Comparison of ENCODE assay signal across 1 cellular context in the genomic region with DNA sequence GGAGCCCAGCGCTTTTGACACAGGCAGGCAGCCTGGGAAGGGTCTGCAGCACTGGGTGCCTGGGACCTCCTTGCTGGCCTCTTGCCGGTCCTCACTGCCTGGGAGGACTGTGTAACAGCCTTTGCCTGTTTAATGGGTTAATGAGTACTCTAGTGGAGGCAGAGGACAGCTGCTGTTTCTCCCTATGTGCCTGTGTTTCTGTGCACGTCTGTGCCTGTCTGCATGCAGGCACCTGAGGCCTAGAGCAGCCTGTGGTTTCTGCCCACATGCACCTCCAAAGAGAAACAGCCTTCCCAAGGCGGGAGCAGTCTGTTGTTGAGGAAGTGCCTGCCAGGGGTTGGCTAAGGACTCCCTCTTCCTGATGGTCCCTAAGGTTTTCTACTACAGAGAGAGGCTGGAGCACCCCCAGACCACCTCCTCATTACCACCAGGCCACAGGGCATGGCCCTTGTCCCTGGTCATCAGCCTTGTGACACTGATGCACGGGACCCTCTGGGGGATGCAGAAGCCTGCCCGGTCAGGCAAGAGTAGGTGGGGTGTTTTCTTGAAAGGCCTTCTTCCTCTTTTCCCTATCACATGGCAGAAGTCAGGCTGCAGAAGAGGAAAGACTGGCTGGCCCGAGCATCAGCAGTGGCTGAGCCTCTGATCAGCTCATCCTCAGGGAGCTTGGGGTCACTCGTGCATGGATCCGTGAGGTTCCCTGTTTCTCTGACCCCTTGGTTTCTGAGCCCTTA.
TF ChIP-seq lines count a peak whose summit lies in the region.

No MANE protein-coding gene starts in this region.

TF ChIP-seq in HepG2, 621 proteins besides CTCF, POLR2A, EP300 and RAD21 (continued from another document and continues in another):
- TF ChIP-seq ZC3H13 (CRISPR knock-in tag; IDR thresholded peaks at IDR 0.05) (no peak), SRSF4 (IDR thresholded peaks at IDR 0.05; ENCODE audit: low read depth, low read length, poor library complexity, severe bottlenecking) (no peak), TMF1 (CRISPR knock-in tag; IDR thresholded peaks at IDR 0.05; ENCODE audit: low read depth) (0 out of 2 replicates have a peak, but pooled peaks have one; percentile 43), NRL (CRISPR knock-in tag; IDR thresholded peaks at IDR 0.05; ENCODE audit: borderline replicate concordance) (peak; percentile 37; the same call in 1 of the 2 replicates), ZFAT (CRISPR knock-in tag; conservative IDR thresholded peaks at IDR 0.05) (no peak), ZBTB38 (CRISPR knock-in tag; IDR thresholded peaks at IDR 0.05) (peak; percentile 56; the same call in 1 of the 2 replicates), ZNF382 (CRISPR knock-in tag; IDR thresholded peaks at IDR 0.05; ENCODE audit: borderline replicate concordance) (no peak), SUZ12 (IDR thresholded peaks at IDR 0.05; ENCODE audit: low read depth, low read length) (no peak), ZNF124 (CRISPR knock-in tag; IDR thresholded peaks at IDR 0.05) (0 out of 2 replicates have a peak, but pooled peaks have one; percentile 38), PHF8 (CRISPR knock-in tag; IDR thresholded peaks at IDR 0.05) (0 out of 2 replicates have a peak, but pooled peaks have one; percentile 3), SOX5 (CRISPR knock-in tag; IDR thresholded peaks at IDR 0.05; ENCODE audit: borderline replicate concordance) (no peak), MEIS1 (CRISPR knock-in tag; IDR thresholded peaks at IDR 0.05; ENCODE audit: borderline replicate concordance) (no peak), ZNF251 (CRISPR knock-in tag; IDR thresholded peaks at IDR 0.05) (no peak), ZNF501 (CRISPR knock-in tag; IDR thresholded peaks at IDR 0.05) (peak; percentile 5; the same call in 1 of the 2 replicates), ZNF263 (CRISPR knock-in tag; IDR thresholded peaks at IDR 0.05) (peak; percentile 68), ZNF572 (CRISPR knock-in tag; IDR thresholded peaks at IDR 0.05) (no peak), ZNF558 (CRISPR knock-in tag; IDR thresholded peaks at IDR 0.05; ENCODE audit: borderline replicate concordance) (no peak), ZNF598 (CRISPR knock-in tag; IDR thresholded peaks at IDR 0.05; ENCODE audit: borderline replicate concordance) (peak; percentile 61; the same call in 1 of the 2 replicates), ZNF652 (CRISPR knock-in tag; IDR thresholded peaks at IDR 0.05; ENCODE audit: borderline replicate concordance, low read depth) (peak; percentile 88), ZFY (CRISPR knock-in tag; IDR thresholded peaks at IDR 0.05) (peak; percentile 48), ZNF121 (CRISPR knock-in tag; IDR thresholded peaks at IDR 0.05) (no peak), ZZZ3 (CRISPR knock-in tag; IDR thresholded peaks at IDR 0.05; ENCODE audit: borderline replicate concordance) (no peak), ZBTB7B (CRISPR knock-in tag; IDR thresholded peaks at IDR 0.05) (no peak)
- TF ChIP-seq, protein P1, sequence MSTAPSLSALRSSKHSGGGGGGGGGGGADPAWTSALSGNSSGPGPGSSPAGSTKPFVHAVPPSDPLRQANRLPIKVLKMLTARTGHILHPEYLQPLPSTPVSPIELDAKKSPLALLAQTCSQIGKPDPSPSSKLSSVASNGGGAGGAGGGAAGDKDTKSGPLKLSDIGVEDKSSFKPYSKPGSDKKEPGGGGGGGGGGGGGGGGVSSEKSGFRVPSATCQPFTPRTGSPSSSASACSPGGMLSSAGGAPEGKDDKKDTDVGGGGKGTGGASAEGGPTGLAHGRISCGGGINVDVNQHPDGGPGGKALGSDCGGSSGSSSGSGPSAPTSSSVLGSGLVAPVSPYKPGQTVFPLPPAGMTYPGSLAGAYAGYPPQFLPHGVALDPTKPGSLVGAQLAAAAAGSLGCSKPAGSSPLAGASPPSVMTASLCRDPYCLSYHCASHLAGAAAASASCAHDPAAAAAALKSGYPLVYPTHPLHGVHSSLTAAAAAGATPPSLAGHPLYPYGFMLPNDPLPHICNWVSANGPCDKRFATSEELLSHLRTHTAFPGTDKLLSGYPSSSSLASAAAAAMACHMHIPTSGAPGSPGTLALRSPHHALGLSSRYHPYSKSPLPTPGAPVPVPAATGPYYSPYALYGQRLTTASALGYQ (CRISPR knock-in tag; IDR thresholded peaks at IDR 0.05) = no peak
- TF ChIP-seq, protein P2, sequence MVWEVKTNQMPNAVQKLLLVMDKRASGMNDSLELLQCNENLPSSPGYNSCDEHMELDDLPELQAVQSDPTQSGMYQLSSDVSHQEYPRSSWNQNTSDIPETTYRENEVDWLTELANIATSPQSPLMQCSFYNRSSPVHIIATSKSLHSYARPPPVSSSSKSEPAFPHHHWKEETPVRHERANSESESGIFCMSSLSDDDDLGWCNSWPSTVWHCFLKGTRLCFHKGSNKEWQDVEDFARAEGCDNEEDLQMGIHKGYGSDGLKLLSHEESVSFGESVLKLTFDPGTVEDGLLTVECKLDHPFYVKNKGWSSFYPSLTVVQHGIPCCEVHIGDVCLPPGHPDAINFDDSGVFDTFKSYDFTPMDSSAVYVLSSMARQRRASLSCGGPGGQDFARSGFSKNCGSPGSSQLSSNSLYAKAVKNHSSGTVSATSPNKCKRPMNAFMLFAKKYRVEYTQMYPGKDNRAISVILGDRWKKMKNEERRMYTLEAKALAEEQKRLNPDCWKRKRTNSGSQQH (CRISPR knock-in tag; IDR thresholded peaks at IDR 0.05; ENCODE audit: low read depth) = 0 out of 2 replicates have a peak, but pooled peaks have one; percentile 25
- TF ChIP-seq, protein P3, sequence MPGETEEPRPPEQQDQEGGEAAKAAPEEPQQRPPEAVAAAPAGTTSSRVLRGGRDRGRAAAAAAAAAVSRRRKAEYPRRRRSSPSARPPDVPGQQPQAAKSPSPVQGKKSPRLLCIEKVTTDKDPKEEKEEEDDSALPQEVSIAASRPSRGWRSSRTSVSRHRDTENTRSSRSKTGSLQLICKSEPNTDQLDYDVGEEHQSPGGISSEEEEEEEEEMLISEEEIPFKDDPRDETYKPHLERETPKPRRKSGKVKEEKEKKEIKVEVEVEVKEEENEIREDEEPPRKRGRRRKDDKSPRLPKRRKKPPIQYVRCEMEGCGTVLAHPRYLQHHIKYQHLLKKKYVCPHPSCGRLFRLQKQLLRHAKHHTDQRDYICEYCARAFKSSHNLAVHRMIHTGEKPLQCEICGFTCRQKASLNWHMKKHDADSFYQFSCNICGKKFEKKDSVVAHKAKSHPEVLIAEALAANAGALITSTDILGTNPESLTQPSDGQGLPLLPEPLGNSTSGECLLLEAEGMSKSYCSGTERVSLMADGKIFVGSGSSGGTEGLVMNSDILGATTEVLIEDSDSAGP (CRISPR knock-in tag; IDR thresholded peaks at IDR 0.05; ENCODE audit: borderline replicate concordance) = 0 out of 2 replicates have a peak, but pooled peaks have one; percentile 0
- TF ChIP-seq, protein P4, sequence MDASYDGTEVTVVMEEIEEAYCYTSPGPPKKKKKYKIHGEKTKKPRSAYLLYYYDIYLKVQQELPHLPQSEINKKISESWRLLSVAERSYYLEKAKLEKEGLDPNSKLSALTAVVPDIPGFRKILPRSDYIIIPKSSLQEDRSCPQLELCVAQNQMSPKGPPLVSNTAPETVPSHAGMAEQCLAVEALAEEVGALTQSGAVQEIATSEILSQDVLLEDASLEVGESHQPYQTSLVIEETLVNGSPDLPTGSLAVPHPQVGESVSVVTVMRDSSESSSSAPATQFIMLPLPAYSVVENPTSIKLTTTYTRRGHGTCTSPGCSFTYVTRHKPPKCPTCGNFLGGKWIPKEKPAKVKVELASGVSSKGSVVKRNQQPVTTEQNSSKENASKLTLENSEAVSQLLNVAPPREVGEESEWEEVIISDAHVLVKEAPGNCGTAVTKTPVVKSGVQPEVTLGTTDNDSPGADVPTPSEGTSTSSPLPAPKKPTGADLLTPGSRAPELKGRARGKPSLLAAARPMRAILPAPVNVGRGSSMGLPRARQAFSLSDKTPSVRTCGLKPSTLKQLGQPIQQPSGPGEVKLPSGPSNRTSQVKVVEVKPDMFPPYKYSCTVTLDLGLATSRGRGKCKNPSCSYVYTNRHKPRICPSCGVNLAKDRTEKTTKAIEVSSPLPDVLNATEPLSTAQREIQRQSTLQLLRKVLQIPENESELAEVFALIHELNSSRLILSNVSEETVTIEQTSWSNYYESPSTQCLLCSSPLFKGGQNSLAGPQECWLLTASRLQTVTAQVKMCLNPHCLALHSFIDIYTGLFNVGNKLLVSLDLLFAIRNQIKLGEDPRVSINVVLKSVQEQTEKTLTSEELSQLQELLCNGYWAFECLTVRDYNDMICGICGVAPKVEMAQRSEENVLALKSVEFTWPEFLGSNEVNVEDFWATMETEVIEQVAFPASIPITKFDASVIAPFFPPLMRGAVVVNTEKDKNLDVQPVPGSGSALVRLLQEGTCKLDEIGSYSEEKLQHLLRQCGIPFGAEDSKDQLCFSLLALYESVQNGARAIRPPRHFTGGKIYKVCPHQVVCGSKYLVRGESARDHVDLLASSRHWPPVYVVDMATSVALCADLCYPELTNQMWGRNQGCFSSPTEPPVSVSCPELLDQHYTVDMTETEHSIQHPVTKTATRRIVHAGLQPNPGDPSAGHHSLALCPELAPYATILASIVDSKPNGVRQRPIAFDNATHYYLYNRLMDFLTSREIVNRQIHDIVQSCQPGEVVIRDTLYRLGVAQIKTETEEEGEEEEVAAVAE (CRISPR knock-in tag; IDR thresholded peaks at IDR 0.05; ENCODE audit: borderline replicate concordance) = no peak
- TF ChIP-seq, protein P5, sequence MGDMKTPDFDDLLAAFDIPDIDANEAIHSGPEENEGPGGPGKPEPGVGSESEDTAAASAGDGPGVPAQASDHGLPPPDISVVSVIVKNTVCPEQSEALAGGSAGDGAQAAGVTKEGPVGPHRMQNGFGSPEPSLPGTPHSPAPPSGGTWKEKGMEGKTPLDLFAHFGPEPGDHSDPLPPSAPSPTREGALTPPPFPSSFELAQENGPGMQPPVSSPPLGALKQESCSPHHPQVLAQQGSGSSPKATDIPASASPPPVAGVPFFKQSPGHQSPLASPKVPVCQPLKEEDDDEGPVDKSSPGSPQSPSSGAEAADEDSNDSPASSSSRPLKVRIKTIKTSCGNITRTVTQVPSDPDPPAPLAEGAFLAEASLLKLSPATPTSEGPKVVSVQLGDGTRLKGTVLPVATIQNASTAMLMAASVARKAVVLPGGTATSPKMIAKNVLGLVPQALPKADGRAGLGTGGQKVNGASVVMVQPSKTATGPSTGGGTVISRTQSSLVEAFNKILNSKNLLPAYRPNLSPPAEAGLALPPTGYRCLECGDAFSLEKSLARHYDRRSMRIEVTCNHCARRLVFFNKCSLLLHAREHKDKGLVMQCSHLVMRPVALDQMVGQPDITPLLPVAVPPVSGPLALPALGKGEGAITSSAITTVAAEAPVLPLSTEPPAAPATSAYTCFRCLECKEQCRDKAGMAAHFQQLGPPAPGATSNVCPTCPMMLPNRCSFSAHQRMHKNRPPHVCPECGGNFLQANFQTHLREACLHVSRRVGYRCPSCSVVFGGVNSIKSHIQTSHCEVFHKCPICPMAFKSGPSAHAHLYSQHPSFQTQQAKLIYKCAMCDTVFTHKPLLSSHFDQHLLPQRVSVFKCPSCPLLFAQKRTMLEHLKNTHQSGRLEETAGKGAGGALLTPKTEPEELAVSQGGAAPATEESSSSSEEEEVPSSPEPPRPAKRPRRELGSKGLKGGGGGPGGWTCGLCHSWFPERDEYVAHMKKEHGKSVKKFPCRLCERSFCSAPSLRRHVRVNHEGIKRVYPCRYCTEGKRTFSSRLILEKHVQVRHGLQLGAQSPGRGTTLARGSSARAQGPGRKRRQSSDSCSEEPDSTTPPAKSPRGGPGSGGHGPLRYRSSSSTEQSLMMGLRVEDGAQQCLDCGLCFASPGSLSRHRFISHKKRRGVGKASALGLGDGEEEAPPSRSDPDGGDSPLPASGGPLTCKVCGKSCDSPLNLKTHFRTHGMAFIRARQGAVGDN (CRISPR knock-in tag; IDR thresholded peaks at IDR 0.05) = peak; percentile 76
- TF ChIP-seq, protein P6, sequence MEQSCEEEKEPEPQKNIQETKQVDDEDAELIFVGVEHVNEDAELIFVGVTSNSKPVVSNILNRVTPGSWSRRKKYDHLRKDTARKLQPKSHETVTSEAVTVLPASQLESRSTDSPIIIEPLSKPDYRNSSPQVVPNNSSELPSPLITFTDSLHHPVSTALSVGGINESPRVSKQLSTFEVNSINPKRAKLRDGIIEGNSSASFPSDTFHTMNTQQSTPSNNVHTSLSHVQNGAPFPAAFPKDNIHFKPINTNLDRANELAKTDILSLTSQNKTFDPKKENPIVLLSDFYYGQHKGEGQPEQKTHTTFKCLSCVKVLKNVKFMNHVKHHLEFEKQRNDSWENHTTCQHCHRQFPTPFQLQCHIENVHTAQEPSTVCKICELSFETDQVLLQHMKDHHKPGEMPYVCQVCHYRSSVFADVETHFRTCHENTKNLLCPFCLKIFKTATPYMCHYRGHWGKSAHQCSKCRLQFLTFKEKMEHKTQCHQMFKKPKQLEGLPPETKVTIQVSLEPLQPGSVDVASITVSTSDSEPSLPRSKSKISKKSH (CRISPR knock-in tag; IDR thresholded peaks at IDR 0.05; ENCODE audit: borderline replicate concordance) = no peak
- TF ChIP-seq, protein P7, sequence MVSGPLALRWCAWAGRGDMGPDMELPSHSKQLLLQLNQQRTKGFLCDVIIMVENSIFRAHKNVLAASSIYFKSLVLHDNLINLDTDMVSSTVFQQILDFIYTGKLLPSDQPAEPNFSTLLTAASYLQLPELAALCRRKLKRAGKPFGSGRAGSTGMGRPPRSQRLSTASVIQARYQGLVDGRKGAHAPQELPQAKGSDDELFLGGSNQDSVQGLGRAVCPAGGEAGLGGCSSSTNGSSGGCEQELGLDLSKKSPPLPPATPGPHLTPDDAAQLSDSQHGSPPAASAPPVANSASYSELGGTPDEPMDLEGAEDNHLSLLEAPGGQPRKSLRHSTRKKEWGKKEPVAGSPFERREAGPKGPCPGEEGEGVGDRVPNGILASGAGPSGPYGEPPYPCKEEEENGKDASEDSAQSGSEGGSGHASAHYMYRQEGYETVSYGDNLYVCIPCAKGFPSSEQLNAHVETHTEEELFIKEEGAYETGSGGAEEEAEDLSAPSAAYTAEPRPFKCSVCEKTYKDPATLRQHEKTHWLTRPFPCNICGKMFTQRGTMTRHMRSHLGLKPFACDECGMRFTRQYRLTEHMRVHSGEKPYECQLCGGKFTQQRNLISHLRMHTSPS (CRISPR knock-in tag; IDR thresholded peaks at IDR 0.05; ENCODE audit: low read depth) = no peak
- TF ChIP-seq, protein P8, sequence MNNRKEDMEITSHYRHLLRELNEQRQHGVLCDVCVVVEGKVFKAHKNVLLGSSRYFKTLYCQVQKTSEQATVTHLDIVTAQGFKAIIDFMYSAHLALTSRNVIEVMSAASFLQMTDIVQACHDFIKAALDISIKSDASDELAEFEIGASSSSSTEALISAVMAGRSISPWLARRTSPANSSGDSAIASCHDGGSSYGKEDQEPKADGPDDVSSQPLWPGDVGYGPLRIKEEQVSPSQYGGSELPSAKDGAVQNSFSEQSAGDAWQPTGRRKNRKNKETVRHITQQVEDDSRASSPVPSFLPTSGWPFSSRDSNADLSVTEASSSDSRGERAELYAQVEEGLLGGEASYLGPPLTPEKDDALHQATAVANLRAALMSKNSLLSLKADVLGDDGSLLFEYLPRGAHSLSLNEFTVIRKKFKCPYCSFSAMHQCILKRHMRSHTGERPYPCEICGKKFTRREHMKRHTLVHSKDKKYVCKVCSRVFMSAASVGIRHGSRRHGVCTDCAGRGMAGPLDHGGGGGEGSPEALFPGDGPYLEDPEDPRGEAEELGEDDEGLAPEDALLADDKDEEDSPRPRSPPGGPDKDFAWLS (CRISPR knock-in tag; IDR thresholded peaks at IDR 0.05; ENCODE audit: borderline replicate concordance) = no peak
